In the genomic region with DNA sequence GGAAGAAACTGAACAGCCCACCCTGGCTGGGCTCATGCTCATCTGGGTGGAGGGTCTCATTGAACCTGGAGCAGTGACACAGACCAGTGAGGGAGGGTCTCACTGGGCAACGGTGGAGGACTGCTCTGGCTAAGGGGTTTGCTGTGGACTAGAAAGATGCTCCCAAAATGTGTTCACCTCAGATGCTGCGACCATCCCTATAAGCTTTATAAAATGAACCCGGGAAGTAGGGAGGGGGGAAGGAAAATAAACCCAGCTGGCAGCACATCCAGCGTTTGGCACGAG, we compare ENCODE assay signal across 13 cellular contexts. TPM values are rescaled to one million over a fixed set of nuclear protein-coding genes. Genes with fewer than 3 reads are reported as not detected.
DNase-seq lines count a peak whose midpoint lies in the region; ATAC-seq and TF ChIP-seq lines count a peak whose summit lies in the region.
"Had no signal": no experiment of that assay in that cellular context is flagged by ENCODE, and none has a peak within 500 bp of the region (broad histone marks: within the 10 kb centered on the region; RNA-seq: fewer than 3 reads in every experiment).

No MANE protein-coding gene starts in this region.

- no peaks in the 10 kb centered on the region for H4K20me1 ChIP-seq in H9 (ENCODE audit: control insufficient read depth, insufficient read depth, insufficient read length)

- H2BK12ac ChIP-seq in H9 (ENCODE audit: insufficient read length, low read depth, low read length) = no peak overlapping the region

- no peaks in the 10 kb centered on the region for H3K79me1 ChIP-seq in H9 (ENCODE audit: insufficient read depth, low read depth, low read length, poor library complexity, severe bottlenecking)

- H3K14ac ChIP-seq in H9 (ENCODE audit: insufficient read depth, low read length) = no peak overlapping the region

- H3K18ac ChIP-seq in H9 (ENCODE audit: insufficient read length, low read depth, low read length) = no peak overlapping the region

- no peaks in the 10 kb centered on the region for H3K36me3 Mint-ChIP-seq in T-helper 1 cell treated with Interleukin-12 subunit alpha and Interleukin-12 subunit beta and Interleukin-4 antibody, amounts not matched to agents 30 μg/mL and 1 μg/mL, for 36 hours (ENCODE audit: low read depth)
- H3K36me3 Mint-ChIP-seq in H9 (ENCODE audit: insufficient read depth in 1 of 3, low read depth in 3 of 3) = no peaks in the 10 kb centered on the region
- peaks cover 11% of the 10 kb centered on the region for H3K36me3 Mint-ChIP-seq in central memory CD8-positive, alpha-beta T cell (ENCODE audit: insufficient read depth)
- H3K36me3 Mint-ChIP-seq in stimulated activated effector memory CD8-positive, alpha-beta T cell treated with anti-CD3 and anti-CD28 coated beads, Interleukin-12 subunit alpha, Interleukin-12 subunit beta, amount 100 ng/mL, for 72 hours = no peaks in the 10 kb centered on the region
- H3K36me3 Mint-ChIP-seq: activated CD8-positive, alpha-beta memory T cell treated with anti-CD3 and anti-CD28 coated beads, Interleukin-2, amount 10 ng/mL, durations not matched to agents 7 days and 5 days had no signal

- no peak overlapping the region for H3K9ac ChIP-seq in H9 (ENCODE audit: extremely low read depth, insufficient read length, low read length)

- no peak overlapping the region for H2BK120ac ChIP-seq in H9 (ENCODE audit: low read depth, low read length, poor library complexity, severe bottlenecking)

- no peaks in the 10 kb centered on the region for H3K9me3 ChIP-seq in H9 (ENCODE audit: control insufficient read depth, low read depth, low read length)

- TF ChIP-seq CTCF in H9 (conservative IDR thresholded peaks at IDR 0.05) = no peak

- no peak overlapping the region for H3K4me2 ChIP-seq in H9 (ENCODE audit: insufficient read depth, insufficient read length, low read length)
- H3K4me2 ChIP-seq: GM23338 had no signal

- H3K23me2 ChIP-seq in H9 (ENCODE audit: insufficient read length, low read depth, low read length, poor library complexity, severe bottlenecking) = peaks cover 3% of the 10 kb centered on the region

- H3K27ac Mint-ChIP-seq in T-helper 1 cell treated with Interleukin-12 subunit alpha and Interleukin-12 subunit beta and Interleukin-4 antibody, amounts not matched to agents 30 μg/mL and 1 μg/mL, for 36 hours = peak overlapping the region; percentile 62
- H3K27ac Mint-ChIP-seq in H9 = 0 out of 7 replicates have a peak overlapping the region, but pooled peaks of 2 of the 3 experiments have one; percentile 57 to 69
- H3K27ac Mint-ChIP-seq in central memory CD8-positive, alpha-beta T cell (ENCODE audit: low read depth) = peak overlapping the region; percentile 59
- peak overlapping the region; percentile 72 for H3K27ac Mint-ChIP-seq in stimulated activated effector memory CD8-positive, alpha-beta T cell treated with anti-CD3 and anti-CD28 coated beads, Interleukin-12 subunit alpha, Interleukin-12 subunit beta, amount 100 ng/mL, for 72 hours
- H3K27ac Mint-ChIP-seq: GM23338 had no signal

- no peak overlapping the region for H3K23ac ChIP-seq in H9 (ENCODE audit: insufficient read length, low read depth, low read length)

- H4K8ac ChIP-seq in H9 (replicated peaks; ENCODE audit: insufficient read length, low read depth, low read length) = no peak overlapping the region

- no peaks in the 10 kb centered on the region for H3K27me3 ChIP-seq in H9 (ENCODE audit: insufficient read depth, low read length)

- H3K9me3 Mint-ChIP-seq in T-helper 1 cell treated with Interleukin-12 subunit alpha and Interleukin-12 subunit beta and Interleukin-4 antibody, amounts not matched to agents 30 μg/mL and 1 μg/mL, for 36 hours = no peaks in the 10 kb centered on the region
- H3K9me3 Mint-ChIP-seq in H9 = no peaks in the 10 kb centered on the region
- no peaks in the 10 kb centered on the region for H3K9me3 Mint-ChIP-seq in central memory CD8-positive, alpha-beta T cell
- no peaks in the 10 kb centered on the region for H3K9me3 Mint-ChIP-seq in stimulated activated effector memory CD8-positive, alpha-beta T cell treated with anti-CD3 and anti-CD28 coated beads, Interleukin-12 subunit alpha, Interleukin-12 subunit beta, amount 100 ng/mL, for 72 hours
- H3K9me3 Mint-ChIP-seq: GM23338 had no signal

- H4K91ac ChIP-seq in H9 (ENCODE audit: insufficient read length, low read depth, low read length) = no peak overlapping the region

- H3K27ac ChIP-seq in H9 (ENCODE audit: insufficient read length, low read depth, low read length) = no peak overlapping the region

- H3K4me1 ChIP-seq in H9 (ENCODE audit: insufficient read depth, low read length) = peaks cover 14% of the 10 kb centered on the region; the same call in 1 of the 2 replicates

- H3K4me3 Mint-ChIP-seq in T-helper 1 cell treated with Interleukin-12 subunit alpha and Interleukin-12 subunit beta and Interleukin-4 antibody, amounts not matched to agents 30 μg/mL and 1 μg/mL, for 36 hours = no peak overlapping the region
- no peak overlapping the region for H3K4me3 Mint-ChIP-seq in H9
- H3K4me3 Mint-ChIP-seq in central memory CD8-positive, alpha-beta T cell = peak overlapping the region; percentile 21
- no peak overlapping the region for H3K4me3 Mint-ChIP-seq in stimulated activated effector memory CD8-positive, alpha-beta T cell treated with anti-CD3 and anti-CD28 coated beads, Interleukin-12 subunit alpha, Interleukin-12 subunit beta, amount 100 ng/mL, for 72 hours
- H3K4me3 Mint-ChIP-seq: activated CD8-positive, alpha-beta memory T cell treated with anti-CD3 and anti-CD28 coated beads, Interleukin-2, amount 10 ng/mL, durations not matched to agents 7 days and 5 days; GM23338 had no signal

- H2BK15ac ChIP-seq in H9 (ENCODE audit: low read depth, low read length) = no peak overlapping the region

- no peak overlapping the region for H2BK20ac ChIP-seq in H9 (ENCODE audit: low read depth, low read length, poor library complexity, severe bottlenecking)

- no peak overlapping the region for H2AK5ac ChIP-seq in H9 (ENCODE audit: insufficient read length, low read length)

- DNase-seq in T-helper 1 cell = no peak
- DNase-seq in H9 = no peak
- no peak for DNase-seq in central memory CD8-positive, alpha-beta T cell (ENCODE audit: low spot score in 2 of 2)
- DNase-seq in stimulated activated effector memory CD8-positive, alpha-beta T cell treated with anti-CD3 and anti-CD28 coated beads, Interleukin-12 subunit alpha, Interleukin-12 subunit beta, amount 100 ng/mL, for 72 hours (ENCODE audit: low spot score in 2 of 2) = no peak
- DNase-seq in NCI-H526 treated with DMSO at 0.1 percent for 48 hours (lab: John Stamatoyannopoulos, UW) = no peak
- no peak for DNase-seq in germinal center (ENCODE audit: low spot score)
- DNase-seq: activated CD8-positive, alpha-beta memory T cell treated with anti-CD3 and anti-CD28 coated beads, Interleukin-2, amount 10 ng/mL, durations not matched to agents 7 days and 5 days; KG1; NCI-H187; stimulated activated naive CD4-positive, alpha-beta T cell treated with Interleukin-2 at 50 U/mL for 16 hours had no signal

- no peaks in the 10 kb centered on the region for H3K27me3 Mint-ChIP-seq in T-helper 1 cell treated with Interleukin-12 subunit alpha and Interleukin-12 subunit beta and Interleukin-4 antibody, amounts not matched to agents 30 μg/mL and 1 μg/mL, for 36 hours (ENCODE audit: low read depth)
- H3K27me3 Mint-ChIP-seq in H9 (ENCODE audit: low read depth) = peaks cover 3% of the 10 kb centered on the region
- H3K27me3 Mint-ChIP-seq in central memory CD8-positive, alpha-beta T cell = no peaks in the 10 kb centered on the region
- H3K27me3 Mint-ChIP-seq: activated CD8-positive, alpha-beta memory T cell treated with anti-CD3 and anti-CD28 coated beads, Interleukin-2, amount 10 ng/mL, durations not matched to agents 7 days and 5 days had no signal

- ATAC-seq in central memory CD8-positive, alpha-beta T cell (replicated peaks; ENCODE audit: extremely low read depth, poor library complexity, severe bottlenecking) = no peak
- no peak for ATAC-seq in stimulated activated effector memory CD8-positive, alpha-beta T cell treated with anti-CD3 and anti-CD28 coated beads, Interleukin-12 subunit alpha, Interleukin-12 subunit beta, amount 100 ng/mL, for 72 hours
- ATAC-seq in HG02981 (IDR thresholded peaks at IDR 0.05; ENCODE audit: unreplicated experiment) = no peak
- ATAC-seq: activated CD8-positive, alpha-beta memory T cell treated with anti-CD3 and anti-CD28 coated beads, Interleukin-2, amount 10 ng/mL, durations not matched to agents 7 days and 5 days; GM23338 had no signal

- no peak overlapping the region for H2AFZ ChIP-seq in H9 (ENCODE audit: low read length)

- H3T11ph ChIP-seq in H9 (ENCODE audit: low read length) = no peak overlapping the region

- H3K4me1 Mint-ChIP-seq in T-helper 1 cell treated with Interleukin-12 subunit alpha and Interleukin-12 subunit beta and Interleukin-4 antibody, amounts not matched to agents 30 μg/mL and 1 μg/mL, for 36 hours (ENCODE audit: low read depth) = peaks cover 58% of the 10 kb centered on the region
- H3K4me1 Mint-ChIP-seq in H9 = peaks cover 36 to 48% of the 10 kb centered on the region in 2 experiments
- peaks cover 72% of the 10 kb centered on the region for H3K4me1 Mint-ChIP-seq in central memory CD8-positive, alpha-beta T cell
- peaks cover 85% of the 10 kb centered on the region for H3K4me1 Mint-ChIP-seq in stimulated activated effector memory CD8-positive, alpha-beta T cell treated with anti-CD3 and anti-CD28 coated beads, Interleukin-12 subunit alpha, Interleukin-12 subunit beta, amount 100 ng/mL, for 72 hours

- no peak overlapping the region for H4K5ac ChIP-seq in H9 (ENCODE audit: insufficient read length, low read depth, low read length)

- H3K56ac ChIP-seq in H9 (ENCODE audit: insufficient read length, low read depth, low read length) = no peak overlapping the region

- H2BK5ac ChIP-seq in H9 (ENCODE audit: insufficient read length, low read length) = no peak overlapping the region

- no peak overlapping the region for H3K4ac ChIP-seq in H9 (ENCODE audit: low read depth, low read length)

- H3K79me2 ChIP-seq in H9 (ENCODE audit: insufficient read depth, low read length) = no peaks in the 10 kb centered on the region

- WGBS in H9 (ENCODE audit: extremely low coverage, insufficient read length, low lambda C conversion rate) = no CpG with 5 or more reads among the region's 5 CpGs

RNA-seq across cellular contexts. Expression of gene LBR, which starts 34.5 kb away (rescaled TPM):
- total RNA-seq in H9 (2021) = 60.9 and 61.9 TPM in 2 replicates
